Comparison of ENCODE assay signal across 19 cellular contexts in genomic region chr7:77335581-77335980, GRCh38.
DNase-seq lines count a peak whose midpoint lies in the region; TF ChIP-seq lines count a peak whose summit lies in the region.
"Had no signal": no experiment of that assay in that cellular context is flagged by ENCODE, and none has a peak within 500 bp of the region (broad histone marks: within the 10 kb centered on the region; RNA-seq: fewer than 3 reads in every experiment).

No MANE protein-coding gene starts in this region.

- H3K27me3 ChIP-seq in adipocyte (replicated peaks; ENCODE audit: control insufficient read depth, insufficient read depth, low read length) (no peaks in the 10 kb centered on the region), tibial nerve (no peaks in the 10 kb centered on the region), BE2C (peaks cover 11% of the 10 kb centered on the region)
- H3K27me3 ChIP-seq: adrenal gland, SJSA1 had no signal

- DNase-seq in NCI-H82 (lab: John Stamatoyannopoulos, UW) (peak; percentile 4), NCI-H82 treated with DMSO at 0.1 percent for 48 hours (lab: John Stamatoyannopoulos, UW; ENCODE audit: unreplicated experiment) (no peak), adipocyte (ENCODE audit: low read depth) (peak; percentile 33), medulla oblongata (ENCODE audit: extremely low spot score) (peak; percentile 38), stromal cell of bone marrow (ENCODE audit: low read depth) (peak; percentile 59), tibial nerve (ENCODE audit: low spot score in 2 of 2) (no peak), BE2C (no peak), NCI-H1436 treated with DMSO at 0.1 percent for 48 hours (lab: John Stamatoyannopoulos, UW) (no peak)
- DNase-seq: adrenal gland; CD8-positive, alpha-beta memory T cell; DMS79 treated with DMSO at 0.1 percent for 48 hours; erythroblast; islet precursor cell; naive thymus-derived CD4-positive, alpha-beta T cell; NCI-H187; NCI-H524; PC-9 had no signal

- no peaks in the 10 kb centered on the region for H3K36me3 ChIP-seq in adipocyte (ENCODE audit: control insufficient read depth, insufficient read depth, low read length, severe bottlenecking)
- no peaks in the 10 kb centered on the region for H3K36me3 ChIP-seq in tibial nerve
- H3K36me3 ChIP-seq in BE2C = no peaks in the 10 kb centered on the region
- H3K36me3 ChIP-seq: adrenal gland, SJSA1 had no signal

- H3K9me3 ChIP-seq in adipocyte (ENCODE audit: control insufficient read depth, low read length) (no peaks in the 10 kb centered on the region), tibial nerve (no peaks in the 10 kb centered on the region), BE2C (no peaks in the 10 kb centered on the region)
- H3K9me3 ChIP-seq: adrenal gland, SJSA1 had no signal

- H3K4me3 ChIP-seq in adipocyte (ENCODE audit: low read length) (no peak overlapping the region), tibial nerve (no peak overlapping the region), BE2C (ENCODE audit: low read depth, low read length) (no peak overlapping the region)
- H3K4me3 ChIP-seq: adrenal gland, lung, PC-9, SJSA1 had no signal

- H3K27ac ChIP-seq in tibial nerve = no peak overlapping the region
- H3K27ac ChIP-seq: adrenal gland, PC-9, SJSA1 had no signal

- H3K4me1 ChIP-seq in adipocyte (ENCODE audit: control insufficient read depth, insufficient read depth, low read length) (peaks cover 33% of the 10 kb centered on the region), tibial nerve (peaks cover 0 to 35% (median 3%) of the 10 kb centered on the region in 4 donors), BE2C (no peaks in the 10 kb centered on the region)

- no peak for TF ChIP-seq POLR2A in tibial nerve (IDR thresholded peaks at IDR 0.05)

- no peak for TF ChIP-seq EP300 in tibial nerve (IDR thresholded peaks at IDR 0.05)

- TF ChIP-seq CTCF in tibial nerve (IDR thresholded peaks at IDR 0.05) = no peak
- no peak for TF ChIP-seq CTCF in BE2C (IDR thresholded peaks at IDR 0.05; ENCODE audit: low read depth, low read length)

- H3K9ac ChIP-seq in adipocyte (ENCODE audit: low read length) = no peak overlapping the region

Comparison
In these comparisons a context has a peak if more than half of its experiments do, and no peak if none do; other contexts are left out.
1. DNase-seq: peak in NCI-H82 (single experiment), adipocyte (single experiment), medulla oblongata (single experiment) and stromal cell of bone marrow (single experiment); none in NCI-H82 treated with DMSO at 0.1 percent for 48 hours (single experiment), tibial nerve (0 of 2), BE2C (single experiment) and NCI-H1436 treated with DMSO at 0.1 percent for 48 hours (single experiment).